In genomic region chr12:56157201-56158028, GRCh38 we compare ENCODE assay signal across 1 cellular context.
TF ChIP-seq lines count a peak whose summit lies in the region.

No MANE protein-coding gene starts in this region.

TF ChIP-seq in HepG2, 621 proteins besides CTCF, POLR2A, EP300 and RAD21 (continues in another document):
- TF ChIP-seq SRF (IDR thresholded peaks at IDR 0.05; ENCODE audit: low read depth, low read length), result peak; percentile 29; the same call in 1 of the 2 replicates
- peak; percentile 88 for TF ChIP-seq ZNF362 (CRISPR knock-in tag; IDR thresholded peaks at IDR 0.05; ENCODE audit: borderline replicate concordance)
- TF ChIP-seq MLXIP (CRISPR knock-in tag; IDR thresholded peaks at IDR 0.05; ENCODE audit: borderline replicate concordance), result no peak
- no peak for TF ChIP-seq FOXC1 (CRISPR knock-in tag; IDR thresholded peaks at IDR 0.05; ENCODE audit: borderline replicate concordance)
- no peak for TF ChIP-seq GABPB1 (CRISPR knock-in tag; IDR thresholded peaks at IDR 0.05)
- peak; percentile 46; the same call in 1 of the 2 replicates for TF ChIP-seq MYPOP (CRISPR knock-in tag; IDR thresholded peaks at IDR 0.05)
- peak; percentile 9; the same call in 1 of the 2 replicates for TF ChIP-seq IRF2 (CRISPR knock-in tag; IDR thresholded peaks at IDR 0.05)
- TF ChIP-seq THRA (CRISPR knock-in tag; IDR thresholded peaks at IDR 0.05; ENCODE audit: borderline replicate concordance), result peak; percentile 26
- TF ChIP-seq MAZ (IDR thresholded peaks at IDR 0.05; ENCODE audit: borderline replicate concordance, low read depth, low read length), result no peak
- TF ChIP-seq MAZ (CRISPR knock-in tag; IDR thresholded peaks at IDR 0.05; ENCODE audit: low read depth), result 0 out of 2 replicates have a peak, but pooled peaks have one; percentile 14
- TF ChIP-seq YY1 (IDR thresholded peaks at IDR 0.05; ENCODE audit: insufficient read depth, insufficient replicate concordance, low read depth, low read length), result peak; percentile 47
- TF ChIP-seq KDM5B (CRISPR knock-in tag; IDR thresholded peaks at IDR 0.05; ENCODE audit: borderline replicate concordance), result peak; percentile 23; the same call in 1 of the 2 replicates
- 0 out of 2 replicates have a peak, but pooled peaks have one; percentile 75 for TF ChIP-seq ZNF552 (CRISPR knock-in tag; IDR thresholded peaks at IDR 0.05; ENCODE audit: borderline replicate concordance)
- no peak for TF ChIP-seq SOX6 (IDR thresholded peaks at IDR 0.05)
- peak; percentile 86 for TF ChIP-seq SOX6 (CRISPR knock-in tag; IDR thresholded peaks at IDR 0.05)
- TF ChIP-seq ASH2L (IDR thresholded peaks at IDR 0.05; ENCODE audit: insufficient read length, low read depth, low read length), result peak; percentile 38
- peak; percentile 40; the same call in 1 of the 2 replicates for TF ChIP-seq MTA1 (CRISPR knock-in tag; IDR thresholded peaks at IDR 0.05; ENCODE audit: borderline replicate concordance)
- no peak for TF ChIP-seq SOX13 (IDR thresholded peaks at IDR 0.05)
- peak in 1 of 2 experiments; percentile 73; a peak in 2 of 4 replicates for TF ChIP-seq SOX13 (CRISPR knock-in tag; conservative IDR thresholded peaks at IDR 0.05 in 1 of 2, IDR thresholded peaks at IDR 0.05 in 1 of 2)
- peak; percentile 34; the same call in 1 of the 2 replicates for TF ChIP-seq ZNF749 (CRISPR knock-in tag; IDR thresholded peaks at IDR 0.05; ENCODE audit: borderline replicate concordance)
- 0 out of 2 replicates have a peak, but pooled peaks have one; percentile 71 for TF ChIP-seq AKAP8 (CRISPR knock-in tag; IDR thresholded peaks at IDR 0.05)
- no peak for TF ChIP-seq SIX4 (CRISPR knock-in tag; IDR thresholded peaks at IDR 0.05)
- TF ChIP-seq ZBTB7B (CRISPR knock-in tag; IDR thresholded peaks at IDR 0.05), result peak; percentile 54; the same call in 1 of the 2 replicates
- TF ChIP-seq PRPF4 (IDR thresholded peaks at IDR 0.05; ENCODE audit: low read depth, low read length, poor library complexity, severe bottlenecking), result peak; percentile 82
- TF ChIP-seq STAG1 (CRISPR knock-in tag; IDR thresholded peaks at IDR 0.05), result peak; percentile 21; the same call in 1 of the 2 replicates
- TF ChIP-seq NONO (IDR thresholded peaks at IDR 0.05), result no peak
- TF ChIP-seq NONO (CRISPR knock-in tag; conservative IDR thresholded peaks at IDR 0.05), result 0 out of 2 replicates have a peak, but pooled peaks have one; percentile 18
- TF ChIP-seq ZNF251 (CRISPR knock-in tag; IDR thresholded peaks at IDR 0.05), result no peak
- peak; percentile 35; the same call in 1 of the 2 replicates for TF ChIP-seq ZNF878 (CRISPR knock-in tag; IDR thresholded peaks at IDR 0.05)
- TF ChIP-seq GZF1 (CRISPR knock-in tag; IDR thresholded peaks at IDR 0.05), result peak; percentile 27; the same call in 1 of the 2 replicates
- no peak for TF ChIP-seq CERS6 (CRISPR knock-in tag; IDR thresholded peaks at IDR 0.05)
- TF ChIP-seq FOXP4 (CRISPR knock-in tag; IDR thresholded peaks at IDR 0.05), result 0 out of 2 replicates have a peak, but pooled peaks have one; percentile 11
- no peak for TF ChIP-seq PREB (CRISPR knock-in tag; IDR thresholded peaks at IDR 0.05)
- TF ChIP-seq ZMYM4 (CRISPR knock-in tag; IDR thresholded peaks at IDR 0.05), result peak; percentile 53
- TF ChIP-seq SIN3A (IDR thresholded peaks at IDR 0.05; ENCODE audit: borderline replicate concordance, low read depth, low read length), result peak; percentile 28; the same call in 1 of the 2 replicates
- TF ChIP-seq MXD1 (CRISPR knock-in tag; IDR thresholded peaks at IDR 0.05), result no peak; the same call in 1 of the 2 replicates
- TF ChIP-seq STAT6 (CRISPR knock-in tag; IDR thresholded peaks at IDR 0.05; ENCODE audit: borderline replicate concordance), result no peak
- TF ChIP-seq THAP9 (CRISPR knock-in tag; IDR thresholded peaks at IDR 0.05; ENCODE audit: borderline replicate concordance), result 0 out of 2 replicates have a peak, but pooled peaks have one; percentile 6
- TF ChIP-seq GTF2F1 (IDR thresholded peaks at IDR 0.05; ENCODE audit: low read length), result no peak
- no peak for TF ChIP-seq ZBTB1 (CRISPR knock-in tag; IDR thresholded peaks at IDR 0.05; ENCODE audit: borderline replicate concordance)
- 0 out of 2 replicates have a peak, but pooled peaks have one; percentile 11 for TF ChIP-seq FOXA3 (CRISPR knock-in tag; IDR thresholded peaks at IDR 0.05)
- peak; percentile 71; the same call in 1 of the 2 replicates for TF ChIP-seq NRL (CRISPR knock-in tag; IDR thresholded peaks at IDR 0.05; ENCODE audit: borderline replicate concordance)
- TF ChIP-seq PCBP1 (IDR thresholded peaks at IDR 0.05; ENCODE audit: borderline replicate concordance, low read depth, low read length), result 0 out of 2 replicates have a peak, but pooled peaks have one; percentile 25
- no peak for TF ChIP-seq BHLHE40 (IDR thresholded peaks at IDR 0.05; ENCODE audit: low read length)
- no peak for TF ChIP-seq CHD2 (IDR thresholded peaks at IDR 0.05; ENCODE audit: low read depth, low read length)
- TF ChIP-seq ZSCAN12 (CRISPR knock-in tag; IDR thresholded peaks at IDR 0.05), result no peak
- peak; percentile 56; the same call in 1 of the 2 replicates for TF ChIP-seq MAX (IDR thresholded peaks at IDR 0.05)
- TF ChIP-seq ZNF496 (CRISPR knock-in tag; IDR thresholded peaks at IDR 0.05; ENCODE audit: insufficient replicate concordance), result no peak
